Comparison of ENCODE assay signal across 8 cellular contexts in the genomic region with DNA sequence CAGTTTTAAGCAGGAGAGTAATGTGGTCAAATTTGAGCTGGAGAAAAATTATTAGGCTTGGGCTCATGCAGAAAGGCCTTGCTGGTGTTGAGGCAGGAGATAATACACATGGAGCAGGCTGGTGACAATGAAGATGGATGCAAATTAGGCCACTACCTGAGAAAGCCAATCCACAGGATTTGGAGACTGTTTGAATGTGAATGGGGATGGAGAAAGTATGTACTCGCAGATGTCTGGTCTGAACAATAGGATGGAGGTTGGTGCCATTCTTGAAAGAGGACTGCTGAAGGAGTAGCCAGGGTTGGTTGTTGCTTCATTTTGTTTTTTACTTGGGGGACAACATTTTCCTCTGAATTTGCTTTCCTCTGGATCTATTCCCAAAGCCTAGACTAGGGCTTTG.
"Had no signal": no experiment of that assay in that cellular context is flagged by ENCODE, and none has a peak within 500 bp of the region (broad histone marks: within the 10 kb centered on the region; RNA-seq: fewer than 3 reads in every experiment).

No MANE protein-coding gene starts in this region.

- H3K4me3 ChIP-seq: GM23248, K562 had no signal

- H2AFZ ChIP-seq: GM23248 had no signal

- H3K9ac ChIP-seq: GM23248, KMS-11 had no signal

- H3K27ac ChIP-seq: GM23248, KMS-11 had no signal

- FAIRE-seq: H54, HTR-8/SVneo, K562 had no signal

- DNase-seq: GM23248, H9, HCEC 1CT, IMR-90 had no signal

- H3K4me2 ChIP-seq: KMS-11 had no signal
